Comparison of ENCODE assay signal across 1 cellular context in the genomic region with DNA sequence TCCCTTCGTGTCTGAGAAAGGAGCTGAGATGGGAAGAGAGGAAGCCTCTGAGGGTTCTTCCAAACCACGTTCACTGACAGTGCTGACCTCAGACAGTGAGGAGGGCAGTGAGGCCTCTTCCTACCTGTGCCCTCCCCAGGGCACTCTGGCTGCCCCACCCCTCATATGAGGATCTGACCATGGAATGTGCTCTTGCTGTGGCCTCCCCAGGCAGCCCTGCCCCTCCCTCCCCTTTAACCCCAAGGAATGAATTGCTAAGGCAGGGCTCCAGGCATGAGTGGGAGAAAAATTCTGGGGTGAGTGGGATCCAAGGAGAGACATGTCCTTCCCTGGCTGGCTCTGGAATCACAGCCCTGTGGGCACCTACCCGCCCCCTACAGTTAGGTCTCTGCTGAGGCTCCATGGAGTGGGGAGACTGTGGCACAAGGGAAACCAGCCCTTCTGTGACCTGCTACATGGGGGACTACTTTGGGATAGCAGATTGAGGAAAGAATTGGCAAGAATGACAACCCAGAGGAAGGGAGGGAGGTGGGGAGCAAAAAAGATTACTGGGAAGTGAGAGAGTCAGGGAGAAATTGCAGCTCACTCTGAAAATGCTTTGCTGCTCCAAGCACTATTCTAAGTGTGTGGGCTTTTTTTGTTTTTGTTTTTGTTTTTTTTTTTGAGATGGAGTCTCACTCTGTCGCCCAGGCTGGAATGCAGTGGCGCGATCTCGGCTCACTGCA.
TF ChIP-seq lines count a peak whose summit lies in the region.

No MANE protein-coding gene starts in this region.

TF ChIP-seq in GM23338, 12 proteins besides CTCF, POLR2A, EP300 and RAD21:
- no peak for TF ChIP-seq EZH2phosphoT487 (IDR thresholded peaks at IDR 0.05; ENCODE audit: unreplicated experiment)
- no peak for TF ChIP-seq STAT1 (IDR thresholded peaks at IDR 0.05; ENCODE audit: unreplicated experiment)
- no peak for TF ChIP-seq ZNF331 (CRISPR knock-in tag; IDR thresholded peaks at IDR 0.05; ENCODE audit: low read depth)
- TF ChIP-seq, protein P1, sequence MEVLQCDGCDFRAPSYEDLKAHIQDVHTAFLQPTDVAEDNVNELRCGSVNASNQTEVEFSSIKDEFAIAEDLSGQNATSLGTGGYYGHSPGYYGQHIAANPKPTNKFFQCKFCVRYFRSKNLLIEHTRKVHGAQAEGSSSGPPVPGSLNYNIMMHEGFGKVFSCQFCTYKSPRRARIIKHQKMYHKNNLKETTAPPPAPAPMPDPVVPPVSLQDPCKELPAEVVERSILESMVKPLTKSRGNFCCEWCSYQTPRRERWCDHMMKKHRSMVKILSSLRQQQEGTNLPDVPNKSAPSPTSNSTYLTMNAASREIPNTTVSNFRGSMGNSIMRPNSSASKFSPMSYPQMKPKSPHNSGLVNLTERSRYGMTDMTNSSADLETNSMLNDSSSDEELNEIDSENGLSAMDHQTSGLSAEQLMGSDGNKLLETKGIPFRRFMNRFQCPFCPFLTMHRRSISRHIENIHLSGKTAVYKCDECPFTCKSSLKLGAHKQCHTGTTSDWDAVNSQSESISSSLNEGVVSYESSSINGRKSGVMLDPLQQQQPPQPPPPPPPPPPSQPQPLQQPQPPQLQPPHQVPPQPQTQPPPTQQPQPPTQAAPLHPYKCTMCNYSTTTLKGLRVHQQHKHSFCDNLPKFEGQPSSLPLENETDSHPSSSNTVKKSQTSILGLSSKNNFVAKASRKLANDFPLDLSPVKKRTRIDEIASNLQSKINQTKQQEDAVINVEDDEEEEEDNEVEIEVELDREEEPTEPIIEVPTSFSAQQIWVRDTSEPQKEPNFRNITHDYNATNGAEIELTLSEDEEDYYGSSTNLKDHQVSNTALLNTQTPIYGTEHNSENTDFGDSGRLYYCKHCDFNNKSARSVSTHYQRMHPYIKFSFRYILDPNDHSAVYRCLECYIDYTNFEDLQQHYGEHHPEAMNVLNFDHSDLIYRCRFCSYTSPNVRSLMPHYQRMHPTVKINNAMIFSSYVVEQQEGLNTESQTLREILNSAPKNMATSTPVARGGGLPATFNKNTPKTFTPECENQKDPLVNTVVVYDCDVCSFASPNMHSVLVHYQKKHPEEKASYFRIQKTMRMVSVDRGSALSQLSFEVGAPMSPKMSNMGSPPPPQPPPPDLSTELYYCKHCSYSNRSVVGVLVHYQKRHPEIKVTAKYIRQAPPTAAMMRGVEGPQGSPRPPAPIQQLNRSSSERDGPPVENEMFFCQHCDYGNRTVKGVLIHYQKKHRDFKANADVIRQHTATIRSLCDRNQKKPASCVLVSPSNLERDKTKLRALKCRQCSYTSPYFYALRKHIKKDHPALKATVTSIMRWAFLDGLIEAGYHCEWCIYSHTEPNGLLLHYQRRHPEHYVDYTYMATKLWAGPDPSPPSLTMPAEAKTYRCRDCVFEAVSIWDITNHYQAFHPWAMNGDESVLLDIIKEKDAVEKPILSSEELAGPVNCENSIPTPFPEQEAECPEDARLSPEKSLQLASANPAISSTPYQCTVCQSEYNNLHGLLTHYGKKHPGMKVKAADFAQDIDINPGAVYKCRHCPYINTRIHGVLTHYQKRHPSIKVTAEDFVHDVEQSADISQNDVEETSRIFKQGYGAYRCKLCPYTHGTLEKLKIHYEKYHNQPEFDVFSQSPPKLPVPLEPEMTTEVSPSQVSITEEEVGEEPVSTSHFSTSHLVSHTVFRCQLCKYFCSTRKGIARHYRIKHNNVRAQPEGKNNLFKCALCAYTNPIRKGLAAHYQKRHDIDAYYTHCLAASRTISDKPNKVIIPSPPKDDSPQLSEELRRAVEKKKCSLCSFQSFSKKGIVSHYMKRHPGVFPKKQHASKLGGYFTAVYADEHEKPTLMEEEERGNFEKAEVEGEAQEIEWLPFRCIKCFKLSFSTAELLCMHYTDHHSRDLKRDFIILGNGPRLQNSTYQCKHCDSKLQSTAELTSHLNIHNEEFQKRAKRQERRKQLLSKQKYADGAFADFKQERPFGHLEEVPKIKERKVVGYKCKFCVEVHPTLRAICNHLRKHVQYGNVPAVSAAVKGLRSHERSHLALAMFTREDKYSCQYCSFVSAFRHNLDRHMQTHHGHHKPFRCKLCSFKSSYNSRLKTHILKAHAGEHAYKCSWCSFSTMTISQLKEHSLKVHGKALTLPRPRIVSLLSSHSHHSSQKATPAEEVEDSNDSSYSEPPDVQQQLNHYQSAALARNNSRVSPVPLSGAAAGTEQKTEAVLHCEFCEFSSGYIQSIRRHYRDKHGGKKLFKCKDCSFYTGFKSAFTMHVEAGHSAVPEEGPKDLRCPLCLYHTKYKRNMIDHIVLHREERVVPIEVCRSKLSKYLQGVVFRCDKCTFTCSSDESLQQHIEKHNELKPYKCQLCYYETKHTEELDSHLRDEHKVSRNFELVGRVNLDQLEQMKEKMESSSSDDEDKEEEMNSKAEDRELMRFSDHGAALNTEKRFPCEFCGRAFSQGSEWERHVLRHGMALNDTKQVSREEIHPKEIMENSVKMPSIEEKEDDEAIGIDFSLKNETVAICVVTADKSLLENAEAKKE (CRISPR knock-in tag; IDR thresholded peaks at IDR 0.05): no peak
- TF ChIP-seq EZH2 (IDR thresholded peaks at IDR 0.05; ENCODE audit: low read depth, unreplicated experiment): no peak
- TF ChIP-seq CREB1 (CRISPR knock-in tag; IDR thresholded peaks at IDR 0.05; ENCODE audit: low read depth): no peak
- TF ChIP-seq, protein P2, sequence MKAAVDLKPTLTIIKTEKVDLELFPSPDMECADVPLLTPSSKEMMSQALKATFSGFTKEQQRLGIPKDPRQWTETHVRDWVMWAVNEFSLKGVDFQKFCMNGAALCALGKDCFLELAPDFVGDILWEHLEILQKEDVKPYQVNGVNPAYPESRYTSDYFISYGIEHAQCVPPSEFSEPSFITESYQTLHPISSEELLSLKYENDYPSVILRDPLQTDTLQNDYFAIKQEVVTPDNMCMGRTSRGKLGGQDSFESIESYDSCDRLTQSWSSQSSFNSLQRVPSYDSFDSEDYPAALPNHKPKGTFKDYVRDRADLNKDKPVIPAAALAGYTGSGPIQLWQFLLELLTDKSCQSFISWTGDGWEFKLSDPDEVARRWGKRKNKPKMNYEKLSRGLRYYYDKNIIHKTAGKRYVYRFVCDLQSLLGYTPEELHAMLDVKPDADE (IDR thresholded peaks at IDR 0.05): no peak
- no peak for TF ChIP-seq POLR2AphosphoS5 (IDR thresholded peaks at IDR 0.05; ENCODE audit: low read depth)
- TF ChIP-seq JUNB (IDR thresholded peaks at IDR 0.05; ENCODE audit: unreplicated experiment): no peak
- TF ChIP-seq, protein P3, sequence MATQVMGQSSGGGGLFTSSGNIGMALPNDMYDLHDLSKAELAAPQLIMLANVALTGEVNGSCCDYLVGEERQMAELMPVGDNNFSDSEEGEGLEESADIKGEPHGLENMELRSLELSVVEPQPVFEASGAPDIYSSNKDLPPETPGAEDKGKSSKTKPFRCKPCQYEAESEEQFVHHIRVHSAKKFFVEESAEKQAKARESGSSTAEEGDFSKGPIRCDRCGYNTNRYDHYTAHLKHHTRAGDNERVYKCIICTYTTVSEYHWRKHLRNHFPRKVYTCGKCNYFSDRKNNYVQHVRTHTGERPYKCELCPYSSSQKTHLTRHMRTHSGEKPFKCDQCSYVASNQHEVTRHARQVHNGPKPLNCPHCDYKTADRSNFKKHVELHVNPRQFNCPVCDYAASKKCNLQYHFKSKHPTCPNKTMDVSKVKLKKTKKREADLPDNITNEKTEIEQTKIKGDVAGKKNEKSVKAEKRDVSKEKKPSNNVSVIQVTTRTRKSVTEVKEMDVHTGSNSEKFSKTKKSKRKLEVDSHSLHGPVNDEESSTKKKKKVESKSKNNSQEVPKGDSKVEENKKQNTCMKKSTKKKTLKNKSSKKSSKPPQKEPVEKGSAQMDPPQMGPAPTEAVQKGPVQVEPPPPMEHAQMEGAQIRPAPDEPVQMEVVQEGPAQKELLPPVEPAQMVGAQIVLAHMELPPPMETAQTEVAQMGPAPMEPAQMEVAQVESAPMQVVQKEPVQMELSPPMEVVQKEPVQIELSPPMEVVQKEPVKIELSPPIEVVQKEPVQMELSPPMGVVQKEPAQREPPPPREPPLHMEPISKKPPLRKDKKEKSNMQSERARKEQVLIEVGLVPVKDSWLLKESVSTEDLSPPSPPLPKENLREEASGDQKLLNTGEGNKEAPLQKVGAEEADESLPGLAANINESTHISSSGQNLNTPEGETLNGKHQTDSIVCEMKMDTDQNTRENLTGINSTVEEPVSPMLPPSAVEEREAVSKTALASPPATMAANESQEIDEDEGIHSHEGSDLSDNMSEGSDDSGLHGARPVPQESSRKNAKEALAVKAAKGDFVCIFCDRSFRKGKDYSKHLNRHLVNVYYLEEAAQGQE (IDR thresholded peaks at IDR 0.05; ENCODE audit: unreplicated experiment): no peak
- TF ChIP-seq NANOG (IDR thresholded peaks at IDR 0.05; ENCODE audit: borderline replicate concordance): no peak
- no peak for TF ChIP-seq ZNF114 (CRISPR knock-in tag; IDR thresholded peaks at IDR 0.05)
TF ChIP-seq in GM23338: peak in this region for 0.
